In genomic region chr21:14120091-14120734, GRCh38 we compare ENCODE assay signal across 8 cellular contexts.
DNase-seq lines count a peak whose midpoint lies in the region; ATAC-seq and TF ChIP-seq lines count a peak whose summit lies in the region.

No MANE protein-coding gene starts in this region.

- no peak for TF ChIP-seq EP300 in Ishikawa (IDR thresholded peaks at IDR 0.05; ENCODE audit: borderline replicate concordance)

- no peak overlapping the region for H3K4me3 ChIP-seq in foreskin fibroblast (ENCODE audit: low read depth in 1 of 2, low read length in 2 of 2)

- H3K36me3 Mint-ChIP-seq in T-helper 2 cell treated with Interferon-gamma antibody and Interleukin-4, amounts not matched to agents 5 μg/mL and 100 μg/mL, for 36 hours (ENCODE audit: low read depth), result no peaks in the 10 kb centered on the region

- peak overlapping the region; percentile 1 for H3K27ac Mint-ChIP-seq in T-helper 2 cell treated with Interferon-gamma antibody and Interleukin-4, amounts not matched to agents 5 μg/mL and 100 μg/mL, for 36 hours

- TF ChIP-seq CTCF in foreskin fibroblast (IDR thresholded peaks at IDR 0.05; ENCODE audit: low read depth, low read length), result peak; percentile 49

- no peak overlapping the region for H3K4me3 Mint-ChIP-seq in T-helper 2 cell treated with Interferon-gamma antibody and Interleukin-4, amounts not matched to agents 5 μg/mL and 100 μg/mL, for 36 hours

- no peaks in the 10 kb centered on the region for H3K9me3 Mint-ChIP-seq in T-helper 2 cell treated with Interferon-gamma antibody and Interleukin-4, amounts not matched to agents 5 μg/mL and 100 μg/mL, for 36 hours

- ATAC-seq in GM21381 (IDR thresholded peaks at IDR 0.05; ENCODE audit: unreplicated experiment), result peak; percentile 43

- DNase-seq in NCI-H2081 (lab: John Stamatoyannopoulos, UW) (peak; percentile 2 to 27), NCI-H2081 treated with DMSO at 0.1 percent for 48 hours (lab: John Stamatoyannopoulos, UW) (no peak), foreskin fibroblast (no peak), activated gamma-delta T cell (lab: John Stamatoyannopoulos, UW) (no peak)
- DNase-seq in T-helper 2 cell treated with Interferon-gamma antibody and Interleukin-4, amounts not matched to agents 5 μg/mL and 100 μg/mL, for 36 hours (ENCODE audit: low spot score), result peak; percentile 27
- DNase-seq in stimulated activated CD4-positive, alpha-beta T cell treated with anti-CD3 and anti-CD28 coated beads, Interleukin-12 subunit alpha, Interleukin-12 subunit beta, amount 100 ng/mL, for 4 hours, result peak; percentile 5

- peak; percentile 69 for TF ChIP-seq RAD21 in Ishikawa (IDR thresholded peaks at IDR 0.05; ENCODE audit: low read depth)

- no peaks in the 10 kb centered on the region for H3K27me3 Mint-ChIP-seq in T-helper 2 cell treated with Interferon-gamma antibody and Interleukin-4, amounts not matched to agents 5 μg/mL and 100 μg/mL, for 36 hours (ENCODE audit: low read depth)

- peaks cover 10% of the 10 kb centered on the region for H3K4me1 Mint-ChIP-seq in T-helper 2 cell treated with Interferon-gamma antibody and Interleukin-4, amounts not matched to agents 5 μg/mL and 100 μg/mL, for 36 hours (ENCODE audit: low read depth)

TF ChIP-seq in Ishikawa, 13 proteins besides CTCF, POLR2A, EP300 and RAD21:
- TF ChIP-seq NFIC (IDR thresholded peaks at IDR 0.05) (no peak), ZBTB7A (IDR thresholded peaks at IDR 0.05; ENCODE audit: low read depth) (no peak), TAF1 (IDR thresholded peaks at IDR 0.05; ENCODE audit: low read depth) (no peak), MAX (IDR thresholded peaks at IDR 0.05) (no peak), CREB1 (IDR thresholded peaks at IDR 0.05; ENCODE audit: low read depth) (no peak), TEAD4 (IDR thresholded peaks at IDR 0.05) (no peak), EGR1 (IDR thresholded peaks at IDR 0.05) (no peak), USF1 (IDR thresholded peaks at IDR 0.05) (no peak), YY1 (IDR thresholded peaks at IDR 0.05; ENCODE audit: low read depth) (no peak), FOXM1 (IDR thresholded peaks at IDR 0.05; ENCODE audit: borderline replicate concordance, low read depth) (no peak), CEBPB (IDR thresholded peaks at IDR 0.05) (no peak), TCF12 (IDR thresholded peaks at IDR 0.05; ENCODE audit: low read depth) (no peak)
- TF ChIP-seq, protein P1, sequence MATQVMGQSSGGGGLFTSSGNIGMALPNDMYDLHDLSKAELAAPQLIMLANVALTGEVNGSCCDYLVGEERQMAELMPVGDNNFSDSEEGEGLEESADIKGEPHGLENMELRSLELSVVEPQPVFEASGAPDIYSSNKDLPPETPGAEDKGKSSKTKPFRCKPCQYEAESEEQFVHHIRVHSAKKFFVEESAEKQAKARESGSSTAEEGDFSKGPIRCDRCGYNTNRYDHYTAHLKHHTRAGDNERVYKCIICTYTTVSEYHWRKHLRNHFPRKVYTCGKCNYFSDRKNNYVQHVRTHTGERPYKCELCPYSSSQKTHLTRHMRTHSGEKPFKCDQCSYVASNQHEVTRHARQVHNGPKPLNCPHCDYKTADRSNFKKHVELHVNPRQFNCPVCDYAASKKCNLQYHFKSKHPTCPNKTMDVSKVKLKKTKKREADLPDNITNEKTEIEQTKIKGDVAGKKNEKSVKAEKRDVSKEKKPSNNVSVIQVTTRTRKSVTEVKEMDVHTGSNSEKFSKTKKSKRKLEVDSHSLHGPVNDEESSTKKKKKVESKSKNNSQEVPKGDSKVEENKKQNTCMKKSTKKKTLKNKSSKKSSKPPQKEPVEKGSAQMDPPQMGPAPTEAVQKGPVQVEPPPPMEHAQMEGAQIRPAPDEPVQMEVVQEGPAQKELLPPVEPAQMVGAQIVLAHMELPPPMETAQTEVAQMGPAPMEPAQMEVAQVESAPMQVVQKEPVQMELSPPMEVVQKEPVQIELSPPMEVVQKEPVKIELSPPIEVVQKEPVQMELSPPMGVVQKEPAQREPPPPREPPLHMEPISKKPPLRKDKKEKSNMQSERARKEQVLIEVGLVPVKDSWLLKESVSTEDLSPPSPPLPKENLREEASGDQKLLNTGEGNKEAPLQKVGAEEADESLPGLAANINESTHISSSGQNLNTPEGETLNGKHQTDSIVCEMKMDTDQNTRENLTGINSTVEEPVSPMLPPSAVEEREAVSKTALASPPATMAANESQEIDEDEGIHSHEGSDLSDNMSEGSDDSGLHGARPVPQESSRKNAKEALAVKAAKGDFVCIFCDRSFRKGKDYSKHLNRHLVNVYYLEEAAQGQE (IDR thresholded peaks at IDR 0.05; ENCODE audit: low read depth), result no peak

Comparison
In these comparisons a context has a peak if more than half of its experiments do, and no peak if none do; other contexts are left out.
1. DNase-seq: peak in NCI-H2081 (2 of 2), T-helper 2 cell treated with Interferon-gamma antibody and Interleukin-4, amounts not matched to agents 5 μg/mL and 100 μg/mL, for 36 hours (single experiment) and stimulated activated CD4-positive, alpha-beta T cell treated with anti-CD3 and anti-CD28 coated beads, Interleukin-12 subunit alpha, Interleukin-12 subunit beta, amount 100 ng/mL, for 4 hours (single experiment); none in NCI-H2081 treated with DMSO at 0.1 percent for 48 hours (single experiment), foreskin fibroblast (0 of 2) and activated gamma-delta T cell (single experiment).